In the genomic region with DNA sequence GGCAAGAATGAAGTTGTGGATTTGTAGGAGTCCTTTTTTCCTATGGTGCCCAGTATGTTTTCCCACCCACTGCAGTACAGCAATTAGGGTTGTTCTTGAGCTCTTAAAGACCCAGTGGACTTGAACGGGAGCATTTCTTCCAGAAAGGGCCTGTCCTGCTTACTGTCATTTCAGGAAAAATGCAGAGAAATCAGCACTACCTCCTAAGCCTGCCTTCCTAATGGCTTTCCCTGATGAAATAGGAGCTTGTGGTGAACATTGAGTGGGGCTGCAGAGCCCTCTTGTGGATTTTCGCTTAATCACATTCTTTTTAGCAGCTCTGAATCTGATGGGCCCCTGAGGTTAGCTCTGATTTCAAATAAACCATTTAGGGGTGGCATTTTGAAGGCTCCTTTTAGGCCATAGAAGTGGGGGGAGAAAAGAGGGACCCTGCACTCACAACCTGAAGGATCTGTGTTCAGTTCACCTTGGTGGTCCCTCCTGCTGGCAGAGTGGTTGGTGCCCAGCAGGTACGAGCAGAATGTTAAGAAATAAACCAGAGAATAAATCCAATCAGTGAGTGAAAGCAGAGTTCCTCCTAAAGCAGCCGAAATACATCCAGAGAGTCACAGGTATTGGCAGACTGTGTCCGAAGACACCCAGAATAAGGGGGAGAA, we compare ENCODE assay signal across 8 cellular contexts.
DNase-seq lines count a peak whose midpoint lies in the region; ATAC-seq lines count a peak whose summit lies in the region.

No MANE protein-coding gene starts in this region.

- no peaks in the 10 kb centered on the region for H3K27me3 ChIP-seq in skeletal muscle tissue (ENCODE audit: control insufficient read depth in 3 of 3, insufficient read depth in 3 of 3, low read length in 3 of 3)

- H3K36me3 ChIP-seq in skeletal muscle tissue (ENCODE audit: control insufficient read depth in 3 of 3, insufficient read depth in 3 of 3, low read length in 3 of 3): no peaks in the 10 kb centered on the region

- peak overlapping the region; percentile 62 to 85 (median 79) for H3K9ac ChIP-seq in skeletal muscle tissue (ENCODE audit: low read depth in 1 of 3, low read length in 3 of 3)

- ATAC-seq in activated CD4-positive, CD25-positive, alpha-beta regulatory T cell treated with anti-CD3 and anti-CD28 coated beads, Interleukin-2, amount 50 U/mL, for 24 hours: peak; percentile 56 to 72
- peak; percentile 80 for ATAC-seq in HG02623 (IDR thresholded peaks at IDR 0.05; ENCODE audit: unreplicated experiment)

- H3K4me3 Mint-ChIP-seq in T-helper 2 cell treated with Interferon-gamma antibody and Interleukin-4, amounts not matched to agents 5 μg/mL and 100 μg/mL, for 36 hours: no peak overlapping the region

- DNase-seq in activated CD4-positive, CD25-positive, alpha-beta regulatory T cell treated with anti-CD3 and anti-CD28 coated beads, Interleukin-2, amount 50 U/mL, for 72 hours: no peak
- DNase-seq in NCI-H1417 treated with DMSO at 0.1 percent for 48 hours (lab: John Stamatoyannopoulos, UW) (peak; percentile 30), T47D (ENCODE audit: low read depth in 1 of 2, low spot score in 1 of 2) (peak; percentile 12 to 74), iPS-NIHi7 (ENCODE audit: extremely low spot score) (peak; percentile 77)
- DNase-seq in T-helper 2 cell treated with Interferon-gamma antibody and Interleukin-4, amounts not matched to agents 5 μg/mL and 100 μg/mL, for 36 hours (ENCODE audit: low spot score): peak; percentile 11

- no peaks in the 10 kb centered on the region for H3K9me3 ChIP-seq in skeletal muscle tissue (ENCODE audit: control insufficient read depth in 3 of 3, low read length in 3 of 3)

- no peaks in the 10 kb centered on the region for H3K4me1 Mint-ChIP-seq in T-helper 2 cell treated with Interferon-gamma antibody and Interleukin-4, amounts not matched to agents 5 μg/mL and 100 μg/mL, for 36 hours (ENCODE audit: low read depth)

- H3K27me3 Mint-ChIP-seq in T-helper 2 cell treated with Interferon-gamma antibody and Interleukin-4, amounts not matched to agents 5 μg/mL and 100 μg/mL, for 36 hours (ENCODE audit: low read depth): no peaks in the 10 kb centered on the region

- peak overlapping the region in 2 of 3 donors; percentile 19 to 65 for H3K4me3 ChIP-seq in skeletal muscle tissue (ENCODE audit: low read length in 3 of 3)

- H3K27ac Mint-ChIP-seq in T-helper 2 cell treated with Interferon-gamma antibody and Interleukin-4, amounts not matched to agents 5 μg/mL and 100 μg/mL, for 36 hours: no peak overlapping the region

- in situ Hi-C loops in T47D (cut with HindIII; ENCODE audit: low pct_unique_long_range_greater_than_20kb, low sequenced_read_pairs): no loop called here

- no peaks in the 10 kb centered on the region for H3K36me3 Mint-ChIP-seq in T-helper 2 cell treated with Interferon-gamma antibody and Interleukin-4, amounts not matched to agents 5 μg/mL and 100 μg/mL, for 36 hours (ENCODE audit: low read depth)

- H3K27ac ChIP-seq in skeletal muscle tissue (ENCODE audit: low read depth, low read length): peak overlapping the region; percentile 80

- H3K4me1 ChIP-seq in skeletal muscle tissue (ENCODE audit: control insufficient read depth in 3 of 3, insufficient read depth in 3 of 3, low read length in 3 of 3): peaks cover 20 to 33% (median 25%) of the 10 kb centered on the region in 3 donors

- H3K9me3 Mint-ChIP-seq in T-helper 2 cell treated with Interferon-gamma antibody and Interleukin-4, amounts not matched to agents 5 μg/mL and 100 μg/mL, for 36 hours: no peaks in the 10 kb centered on the region
